In the genomic region with DNA sequence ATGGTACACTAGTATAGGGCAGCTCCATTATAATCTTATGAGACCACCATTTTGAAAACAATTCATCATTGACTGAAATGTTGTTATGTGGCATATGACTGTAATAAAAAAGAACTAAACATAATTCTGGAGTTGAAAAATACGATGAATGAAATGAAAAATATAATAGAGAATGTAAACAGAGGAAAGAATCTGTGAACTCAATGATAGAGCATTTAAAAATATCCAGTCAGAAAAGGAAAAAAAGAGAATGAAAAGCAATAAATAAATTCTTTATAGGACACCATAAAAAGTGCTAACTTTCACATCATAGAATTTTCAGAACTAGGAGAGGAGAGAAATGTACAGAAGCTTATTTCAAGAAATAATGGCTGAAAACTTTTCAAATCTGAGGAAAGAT, we compare ENCODE assay signal across 25 cellular contexts.
"Had no signal": no experiment of that assay in that cellular context is flagged by ENCODE, and none has a peak within 500 bp of the region (broad histone marks: within the 10 kb centered on the region; RNA-seq: fewer than 3 reads in every experiment).

No MANE protein-coding gene starts in this region.

- H3K4me1 ChIP-seq: colonic mucosa, esophagus squamous epithelium, gastrocnemius medialis, left lung, lower lobe of right lung had no signal

- H3K9me3 ChIP-seq: colonic mucosa, gastrocnemius medialis had no signal

- H3K4me3 ChIP-seq: colonic mucosa, esophagus squamous epithelium, gastrocnemius medialis, heart right ventricle, left lung, lower lobe of right lung, mucosa of descending colon had no signal

- DNase-seq: colonic mucosa; cortex of kidney; effector CD8-positive, alpha-beta T cell; effector memory CD8-positive, alpha-beta T cell; endodermal cell; erythroblast; esophagus squamous epithelium; foreskin fibroblast; foreskin melanocyte; gastrocnemius medialis; glutamatergic neuron; head of caudate nucleus; heart right ventricle; hippocampal formation; left cardiac atrium; left lung; left ventricle myocardium superior; lower lobe of right lung; mesenchymal stem cell; mucosa of descending colon; naive B cell had no signal

- H3K27me3 ChIP-seq: colonic mucosa, esophagus squamous epithelium, gastrocnemius medialis, heart right ventricle, left lung had no signal

- H3K27ac ChIP-seq: colonic mucosa, epithelial cell of prostate, esophagus squamous epithelium, gastrocnemius medialis, heart right ventricle, left lung, lower lobe of right lung had no signal

- FAIRE-seq: endometrium, islet of Langerhans, keratinocyte had no signal

- H3K36me3 ChIP-seq: colonic mucosa, esophagus squamous epithelium, gastrocnemius medialis, heart right ventricle, left lung, lower lobe of right lung had no signal
